In genomic region chr2:218876562-218877219, GRCh38 we compare ENCODE assay signal across 8 cellular contexts. TPM values are rescaled to one million over a fixed set of nuclear protein-coding genes. Genes with fewer than 3 reads are reported as not detected.
DNase-seq lines count a peak whose midpoint lies in the region; ATAC-seq, FAIRE-seq and TF ChIP-seq lines count a peak whose summit lies in the region.

No MANE protein-coding gene starts in this region.

- FAIRE-seq in GM18507 (lab: Jason Lieb, UNC): peak; percentile 86

- H3K27me3 ChIP-seq in left lung: peaks cover 71 to 100% of the 10 kb centered on the region in 2 donors

- POLR2A ChIA-PET in AG04449 (lab: Yijun Ruan, JAX): no interaction called here

- intact Hi-C loops in left lung (cut with DNase I): no loop called here

- H3K9me3 Mint-ChIP-seq in chondrocyte (ENCODE audit: low read depth): no peaks in the 10 kb centered on the region

- H3K27ac Mint-ChIP-seq in chondrocyte (ENCODE audit: unreplicated experiment): no peak overlapping the region

- TF ChIP-seq CTCF in AG04449 (IDR thresholded peaks at IDR 0.05; ENCODE audit: insufficient read depth, low read length, missing control alignments) (peak; percentile 86), chondrocyte (IDR thresholded peaks at IDR 0.05) (peak; percentile 95), left lung (IDR thresholded peaks at IDR 0.05) (peak; percentile 92 to 94)

- H3K36me3 ChIP-seq in left lung: no peaks in the 10 kb centered on the region

- H3K27ac ChIP-seq in left lung: no peak overlapping the region

- no peaks in the 10 kb centered on the region for H3K9me3 ChIP-seq in left lung

- H3K4me3 Mint-ChIP-seq in chondrocyte (ENCODE audit: unreplicated experiment): no peak overlapping the region

- peaks cover 9 to 29% of the 10 kb centered on the region in 2 donors for H3K4me1 ChIP-seq in left lung

- DNase-seq in AG04449 (ENCODE audit: low read depth, low spot score) (no peak), GM18507 (ENCODE audit: extremely low spot score, insufficient read length, low read depth) (no peak), NCI-H345 (lab: John Stamatoyannopoulos, UW) (peak; percentile 68), chondrocyte (ENCODE audit: low spot score) (peak; percentile 29), left lung (no peak)
- peak; percentile 66 for DNase-seq in activated CD4-positive, alpha-beta T cell treated with anti-CD3 and anti-CD28 coated beads for 1 hour
- DNase-seq in stimulated activated CD8-positive, alpha-beta memory T cell treated with anti-CD3 and anti-CD28 coated beads, Interleukin-12 subunit alpha, Interleukin-12 subunit beta, amount 100 ng/mL, for 1 hour (ENCODE audit: low read depth): peak; percentile 70

- no peaks in the 10 kb centered on the region for H3K36me3 Mint-ChIP-seq in chondrocyte (ENCODE audit: low read depth)

- CTCF ChIA-PET in AG04449 (lab: Yijun Ruan, JAX): interaction anchor here (0.8 to 17.5 kb wide), 53 partner anchors 9 to 418 kb away, joined by 3 to 453 read pairs (median 4); partner anchors contain the start of genes TTLL4 and WNT6

- peaks cover 12% of the 10 kb centered on the region for H3K4me1 Mint-ChIP-seq in chondrocyte (ENCODE audit: low read depth)

- ATAC-seq in left lung (peak; percentile 74), HG03469 (IDR thresholded peaks at IDR 0.05; ENCODE audit: unreplicated experiment) (no peak)

- H3K27me3 Mint-ChIP-seq in chondrocyte (ENCODE audit: low read depth): peaks cover 69% of the 10 kb centered on the region

- H3K4me3 ChIP-seq in AG04449 (ENCODE audit: low read depth, low read length) (no peak overlapping the region), left lung (no peak overlapping the region)

RNA-seq across cellular contexts. Expression of gene WNT10A, which starts 4.0 kb away (rescaled TPM):
- total RNA-seq in chondrocyte (not detected in 3 replicates), left lung (1 to 10 TPM in 1 of 2 donors, under 1 TPM in 1; 0.47 to 1.1 TPM)

RNA-seq across cellular contexts. Expression of gene WNT6, which starts 17.1 kb away (rescaled TPM):
- total RNA-seq in chondrocyte (not detected in 3 replicates), left lung (not detected)

RNA-seq across cellular contexts. Expression of gene PRKAG3, which starts 45.1 kb away (rescaled TPM):
- not detected in 3 replicates for total RNA-seq in chondrocyte
- not detected for total RNA-seq in left lung

Comparison
In these comparisons a context has a peak if more than half of its experiments do, and no peak if none do; other contexts are left out.
1. DNase-seq: peak in NCI-H345 (single experiment), activated CD4-positive, alpha-beta T cell treated with anti-CD3 and anti-CD28 coated beads for 1 hour (single experiment), chondrocyte (single experiment) and stimulated activated CD8-positive, alpha-beta memory T cell treated with anti-CD3 and anti-CD28 coated beads, Interleukin-12 subunit alpha, Interleukin-12 subunit beta, amount 100 ng/mL, for 1 hour (single experiment); none in AG04449 (single experiment), GM18507 (single experiment) and left lung (0 of 2).
2. Peak in every context shown above with its lines, with median percentiles within 50 percentile points of each other: CTCF ChIP-seq.